Comparison of ENCODE assay signal across 1 cellular context in genomic region chr1:202122639-202123335, GRCh38.
TF ChIP-seq lines count a peak whose summit lies in the region.

GPR37L1 (plus strand) TSS chr1:202122917; CDS start chr1:202122964, 47 bp downstream.

TF ChIP-seq in IMR-90, 13 proteins besides CTCF, POLR2A, EP300 and RAD21 (continued from another document):
- TF ChIP-seq RFX5 (IDR thresholded peaks at IDR 0.05; ENCODE audit: low read depth, low read length) (no peak), FOS (IDR thresholded peaks at IDR 0.05; ENCODE audit: low read depth, low read length) (no peak), RCOR1 (IDR thresholded peaks at IDR 0.05; ENCODE audit: insufficient replicate concordance, low read length) (no peak), CHD1 (IDR thresholded peaks at IDR 0.05; ENCODE audit: low read depth, low read length) (no peak)
